ENCODE assay signal across 22 cellular contexts in the genomic region with DNA sequence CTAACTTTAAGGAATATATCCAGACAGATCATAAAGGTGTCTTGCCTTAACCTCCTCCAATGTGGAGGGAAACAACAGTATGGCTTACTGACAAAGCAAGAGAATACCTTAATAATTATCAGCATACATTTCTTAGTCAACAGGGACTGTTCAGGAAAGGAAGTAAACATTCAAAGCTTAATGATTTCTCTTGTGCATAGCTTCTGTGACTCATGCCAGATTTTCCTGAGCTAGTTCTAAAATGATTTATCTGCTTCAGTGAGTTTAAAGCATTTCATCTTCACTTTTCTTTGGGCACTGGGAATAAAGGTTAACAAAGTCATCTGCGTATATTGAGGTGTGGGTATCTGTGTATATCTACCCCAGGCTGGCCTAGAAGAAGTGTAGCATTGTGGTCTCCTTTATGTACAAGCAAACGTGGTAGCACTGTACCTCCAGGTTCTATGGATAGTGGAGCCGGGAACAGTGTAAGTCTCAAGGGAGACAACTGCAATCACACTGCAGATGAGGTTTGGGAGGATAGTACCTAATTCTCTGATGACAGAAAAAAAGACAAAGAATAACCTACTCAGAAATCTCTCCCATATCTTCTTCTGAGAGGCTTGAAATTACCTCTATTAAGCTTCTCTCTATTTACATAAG.
DNase-seq lines count a peak whose midpoint lies in the region; FAIRE-seq and TF ChIP-seq lines count a peak whose summit lies in the region.
"Had no signal": no experiment of that assay in that cellular context is flagged by ENCODE, and none has a peak within 500 bp of the region (broad histone marks: within the 10 kb centered on the region; RNA-seq: fewer than 3 reads in every experiment).

No MANE protein-coding gene starts in this region.

- no peak overlapping the region for H3K4me3 ChIP-seq in kidney epithelial cell (ENCODE audit: low read depth, low read length)
- H3K4me3 ChIP-seq: esophagus squamous epithelium, psoas muscle, upper lobe of left lung had no signal

- TF ChIP-seq CTCF in kidney epithelial cell (IDR thresholded peaks at IDR 0.05; ENCODE audit: insufficient read depth, low read length, poor library complexity, severe bottlenecking): no peak

- H3K36me3 ChIP-seq in kidney epithelial cell (ENCODE audit: control insufficient read depth, insufficient read depth, low read length): no peaks in the 10 kb centered on the region
- H3K36me3 ChIP-seq: esophagus squamous epithelium, upper lobe of left lung had no signal

- FAIRE-seq in HTR-8/SVneo (lab: Jason Lieb, UNC): peak; percentile 33

- DNase-seq in A172 (ENCODE audit: low spot score) (peak; percentile 55), HTR-8/SVneo (ENCODE audit: insufficient read length, low spot score) (no peak), astrocyte of the hippocampus (ENCODE audit: low read depth, low spot score) (peak; percentile 47), kidney epithelial cell (ENCODE audit: low read depth) (peak; percentile 14), DMS 273 (lab: John Stamatoyannopoulos, UW; ENCODE audit: unreplicated experiment) (no peak), NCI-H345 treated with DMSO at 0.1 percent for 48 hours (lab: John Stamatoyannopoulos, UW; ENCODE audit: unreplicated experiment) (no peak), cerebellum (ENCODE audit: low spot score) (no peak), NCI-H748 treated with DMSO at 0.1 percent for 48 hours (lab: John Stamatoyannopoulos, UW) (no peak)
- DNase-seq: activated CD4-positive, alpha-beta T cell treated with anti-CD3 and anti-CD28 coated beads for 1 hour; activated effector memory CD4-positive, alpha-beta T cell treated with Interleukin-2 at 50 U/mL for 16 hours; anterior cingulate cortex; CD4-positive, alpha-beta memory T cell; cortex of kidney; esophagus squamous epithelium; naive thymus-derived CD4-positive, alpha-beta T cell; NCI-H1048; NCI-H2081 treated with DMSO at 0.1 percent for 48 hours; psoas muscle; SHP77; stimulated activated CD4-positive, alpha-beta T cell treated with anti-CD3 and anti-CD28 coated beads, Interleukin-15, amount 100 ng/mL, for 24 hours; stimulated activated naive CD8-positive, alpha-beta T cell treated with anti-CD3 and anti-CD28 coated beads, Interleukin-15, Interleukin-2, amounts not matched to agents 100 U/mL and 50 U/mL, for 24 hours; upper lobe of left lung had no signal

- no peaks in the 10 kb centered on the region for H3K27me3 ChIP-seq in kidney epithelial cell (ENCODE audit: control insufficient read depth, insufficient read depth, low read length)
- H3K27me3 ChIP-seq: esophagus squamous epithelium, upper lobe of left lung had no signal

Comparison
In these comparisons a context has a peak if more than half of its experiments do, and no peak if none do; other contexts are left out.
1. DNase-seq: peak in A172 (single experiment), astrocyte of the hippocampus (single experiment) and kidney epithelial cell (single experiment); none in HTR-8/SVneo (single experiment), DMS 273 (single experiment), NCI-H345 treated with DMSO at 0.1 percent for 48 hours (single experiment), cerebellum (single experiment) and NCI-H748 treated with DMSO at 0.1 percent for 48 hours (single experiment).